8 cellular contexts compared by ENCODE assay signal in the genomic region with DNA sequence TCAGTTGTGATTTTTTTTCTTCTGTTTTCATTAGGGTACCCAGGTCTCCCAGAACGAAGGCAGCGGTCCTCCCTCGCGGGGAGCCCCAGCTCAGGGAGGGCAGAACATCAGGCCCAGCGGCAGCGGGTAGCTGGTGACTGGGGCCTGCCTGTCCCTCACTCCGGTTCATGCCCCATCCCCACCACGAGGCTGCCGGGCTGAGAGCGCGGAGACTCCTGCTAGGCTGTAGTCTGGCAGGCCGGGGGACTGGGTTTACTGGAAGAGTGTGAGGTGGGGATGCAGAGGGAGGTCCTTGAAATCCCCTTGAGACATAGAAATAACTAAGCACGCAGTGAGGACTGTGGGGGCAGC. TPM values are rescaled to one million over a fixed set of nuclear protein-coding genes. Genes with fewer than 3 reads are reported as not detected.
DNase-seq lines count a peak whose midpoint lies in the region; ATAC-seq and TF ChIP-seq lines count a peak whose summit lies in the region.

No MANE protein-coding gene starts in this region.

- H3K27ac ChIP-seq in dorsolateral prefrontal cortex = peak overlapping the region in 53 of 59 donors; percentile 16 to 88 (median 69)
- H3K27ac ChIP-seq in osteoblast (ENCODE audit: low read depth, low read length) = no peak overlapping the region

- peaks cover 4% of the 10 kb centered on the region for H3K4me1 ChIP-seq in osteoblast (ENCODE audit: insufficient read depth, low read length)

- TF ChIP-seq CTCF in dorsolateral prefrontal cortex (IDR thresholded peaks at IDR 0.05 in 54 of 56, conservative IDR thresholded peaks at IDR 0.05 in 2 of 56; ENCODE audit: low read depth in 1 of 56, partially characterized antibody in 56 of 56) (no peak), osteoblast (IDR thresholded peaks at IDR 0.05; ENCODE audit: extremely low read depth, low read depth, low read length) (no peak)

- H3K4me3 ChIP-seq in dorsolateral prefrontal cortex = peak overlapping the region; percentile 12 to 71 (median 52)
- H3K4me3 ChIP-seq in osteoblast (ENCODE audit: insufficient read depth, low read length) = peak overlapping the region; percentile 46

- peak in 5 of 10 donors; percentile 16 to 61 (median 38) for DNase-seq in dorsolateral prefrontal cortex
- DNase-seq in osteoblast (ENCODE audit: insufficient read length, low spot score, missing footprints) = no peak
- no peak for DNase-seq in HT-29 (ENCODE audit: low spot score)
- DNase-seq in GOT3 (lab: John Stamatoyannopoulos, UW) = no peak
- DNase-seq in midbrain (lab: John Stamatoyannopoulos, UW) = no peak

- H3K4me2 ChIP-seq in osteoblast (ENCODE audit: insufficient read depth, low read length) = peak overlapping the region; percentile 71

- H2AFZ ChIP-seq in osteoblast (ENCODE audit: low read length) = peak overlapping the region; percentile 44

- no peaks in the 10 kb centered on the region for H3K27me3 ChIP-seq in dorsolateral prefrontal cortex
- H3K27me3 ChIP-seq in osteoblast (ENCODE audit: insufficient read depth, low read length) = peaks cover 16% of the 10 kb centered on the region

- intact Hi-C loops in dorsolateral prefrontal cortex (cut with DNase I) = loop anchor here in 1 of 2 donors (1.0 kb wide), 1 partner anchor 283 kb away; no protein-coding TSS in a partner anchor

- H4K20me1 ChIP-seq in osteoblast (ENCODE audit: insufficient read depth, low read length) = no peaks in the 10 kb centered on the region

- ATAC-seq in GM18873 (IDR thresholded peaks at IDR 0.05; ENCODE audit: low FRiP score, unreplicated experiment) (peak; percentile 19), HG02981 (IDR thresholded peaks at IDR 0.05; ENCODE audit: unreplicated experiment) (peak; percentile 9), HG03097 (IDR thresholded peaks at IDR 0.05; ENCODE audit: low FRiP score, unreplicated experiment) (no peak)

- H3K9me3 ChIP-seq in osteoblast (ENCODE audit: low read depth, low read length) = no peaks in the 10 kb centered on the region

- H3K79me2 ChIP-seq in osteoblast (ENCODE audit: insufficient read depth, low read length) = no peaks in the 10 kb centered on the region

- H3K36me3 ChIP-seq in osteoblast (ENCODE audit: insufficient read depth, low read length) = no peaks in the 10 kb centered on the region

RNA-seq across cellular contexts. Expression of a gene that starts 10.5 kb away (rescaled TPM):
- total RNA-seq in dorsolateral prefrontal cortex (10 to 100 TPM; 23.4 to 88.2 (median 57.5) TPM), osteoblast (not detected in 2 replicates)
- total RNA-seq in HT-29 (2014; rRNA removed; shearing (Covaris generic)) = not detected in 2 replicates

RNA-seq across cellular contexts. Expression of a gene that starts 16.7 kb away (rescaled TPM):
- total RNA-seq in dorsolateral prefrontal cortex = 100 to 1,000 TPM in 96 of 120 experiments, 10 to 100 TPM in 24; 51.9 to 159 (median 114) TPM
- total RNA-seq in osteoblast = under 0.01 TPM in 1 of 2 replicates, not detected in the other
- not detected in 2 replicates for total RNA-seq in HT-29 (2014; rRNA removed; shearing (Covaris generic))

Comparison
In these comparisons a context has a peak if more than half of its experiments do, and no peak if none do; other contexts are left out.
1. RNA of a gene that starts 10.5 kb away (total RNA-seq): 23.4 to 88.2 TPM in dorsolateral prefrontal cortex; not detected in osteoblast and not detected in HT-29; every median in the first group is over 10 times any median in the second.
2. RNA of a gene that starts 16.7 kb away (total RNA-seq): 51.9 to 159 TPM in dorsolateral prefrontal cortex; under 0.01 TPM in osteoblast and not detected in HT-29; every median in the first group is over 10 times any median in the second.